Comparison of ENCODE assay signal across 16 cellular contexts in the genomic region with DNA sequence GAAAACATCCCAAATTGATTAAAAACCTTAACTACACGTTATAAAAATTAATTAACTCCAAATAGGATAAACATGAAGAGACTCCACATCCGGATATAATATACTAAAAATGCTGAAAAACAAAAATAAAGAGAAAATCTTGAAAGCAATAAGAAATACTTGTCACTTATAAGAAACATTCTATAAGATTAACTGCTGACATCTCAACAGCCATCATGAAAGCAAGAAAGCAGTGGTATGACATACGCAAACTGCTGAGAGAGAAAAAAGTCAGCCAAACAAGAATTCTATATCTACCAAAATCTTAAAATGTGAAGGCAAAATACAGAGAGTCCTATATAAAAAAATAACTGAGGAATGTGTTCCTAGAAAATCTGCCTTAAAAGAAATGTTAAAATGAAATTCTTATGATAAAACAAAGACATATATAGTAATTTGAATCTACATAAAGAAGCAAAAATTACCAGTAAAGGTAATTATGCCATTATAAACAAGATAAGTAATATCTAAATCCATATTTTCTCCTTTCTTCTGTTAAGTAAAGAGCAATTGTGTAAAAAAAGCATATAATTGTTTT.
DNase-seq lines count a peak whose midpoint lies in the region; ATAC-seq, FAIRE-seq and TF ChIP-seq lines count a peak whose summit lies in the region.
"Had no signal": no experiment of that assay in that cellular context is flagged by ENCODE, and none has a peak within 500 bp of the region (broad histone marks: within the 10 kb centered on the region; RNA-seq: fewer than 3 reads in every experiment).

No MANE protein-coding gene starts in this region.

- CTCF ChIA-PET in HepG2 (lab: Yijun Ruan, JAX; ENCODE audit: low intra/inter-chr PET ratio, low total read pairs), result no interaction called here
- CTCF ChIA-PET in OCI-LY7 (lab: Charles Lee; ENCODE audit: unreplicated experiment), result no interaction called here

- no peak for FAIRE-seq in HepG2 (lab: Jason Lieb, UNC)
- FAIRE-seq: GM12891 had no signal

- H3K4me2 ChIP-seq in HepG2 (ENCODE audit: low read depth, low read length) (no peak overlapping the region), OCI-LY7 (ENCODE audit: low read length) (no peak overlapping the region)

- H3K9ac ChIP-seq in HepG2 (ENCODE audit: insufficient read depth, low read depth, low read length), result no peak overlapping the region

- in situ Hi-C loops in HepG2 (cut with HindIII; ENCODE audit: extremely low pct_ligation_motif_present, low pct_unique_long_range_greater_than_20kb), result no loop called here

- no peak overlapping the region for H3K4me3 ChIP-seq in HepG2 (replicated peaks in 1 of 3; ENCODE audit: insufficient read depth in 1 of 3, low read depth in 2 of 3, low read length in 3 of 3)
- no peak overlapping the region for H3K4me3 ChIP-seq in right lobe of liver
- no peak overlapping the region for H3K4me3 ChIP-seq in OCI-LY7 (ENCODE audit: low read depth, low read length, poor library complexity, severe bottlenecking)
- H3K4me3 ChIP-seq in epithelial cell of esophagus (ENCODE audit: low read length), result no peak overlapping the region
- H3K4me3 ChIP-seq: colonic mucosa, psoas muscle, vagina had no signal

- WGBS in HepG2 (ENCODE audit: low lambda C conversion rate), result 26% methylated on average over 3 of the region's 3 CpGs
- WGBS in right lobe of liver (ENCODE audit: insufficient coverage, low coverage, low lambda C conversion rate, missing lambda C conversion rate), result 31% methylated on average over 3 of the region's 3 CpGs

- no peak for TF ChIP-seq RAD21 in HepG2 (CRISPR knock-in tag; IDR thresholded peaks at IDR 0.05)

- H3K9me3 ChIP-seq in HepG2 (ENCODE audit: low read length) (peaks cover 45% of the 10 kb centered on the region), right lobe of liver (no peaks in the 10 kb centered on the region), OCI-LY7 (ENCODE audit: low read length) (0 out of 2 replicates have a peak, but pooled peaks cover 9% of the 10 kb centered on the region)
- H3K9me3 ChIP-seq: colonic mucosa had no signal

- BruUV-seq in HepG2 (replicated peaks; lab: Mats Ljungman, UMichigan), result no TSS peak
- no TSS peak for BruUV-seq in OCI-LY7 (replicated peaks; lab: Mats Ljungman, UMichigan)

- H3K27ac ChIP-seq in HepG2 (ENCODE audit: extremely low read length, insufficient read depth, low read length) (no peak overlapping the region), right lobe of liver (no peak overlapping the region), OCI-LY7 (ENCODE audit: low read depth, low read length, poor library complexity, severe bottlenecking) (no peak overlapping the region)
- H3K27ac ChIP-seq: colonic mucosa, psoas muscle, vagina had no signal

- no peaks in the 10 kb centered on the region for H4K20me1 ChIP-seq in HepG2 (ENCODE audit: insufficient read depth, low read length)
- H4K20me1 ChIP-seq in OCI-LY7 (ENCODE audit: insufficient read depth, low read length), result no peaks in the 10 kb centered on the region

- ATAC-seq in HepG2, result no peak
- no peak for ATAC-seq in right lobe of liver
- no peak for ATAC-seq in HG02938 (IDR thresholded peaks at IDR 0.05; ENCODE audit: unreplicated experiment)
- ATAC-seq: psoas muscle; stimulated activated effector memory CD8-positive, alpha-beta T cell treated with anti-CD3 and anti-CD28 coated beads, Interleukin-12 subunit alpha, Interleukin-12 subunit beta, amount 100 ng/mL, for 72 hours had no signal

- POLR2A ChIA-PET in HepG2 (lab: Yijun Ruan, JAX), result no interaction called here
- POLR2A ChIA-PET in OCI-LY7 (lab: Charles Lee), result no interaction called here

- intact Hi-C loops in HepG2 (cut with micrococcal nuclease; ENCODE audit: unreplicated experiment), result no loop called here
- intact Hi-C loops in right lobe of liver (cut with DNase I), result no loop called here
- intact Hi-C loops in OCI-LY7 (cut with micrococcal nuclease; ENCODE audit: unreplicated experiment), result no loop called here

- H2AFZ ChIP-seq in HepG2 (ENCODE audit: low read length), result no peak overlapping the region
- no peak overlapping the region for H2AFZ ChIP-seq in OCI-LY7 (ENCODE audit: low read length)

- no peak for TF ChIP-seq EP300 in HepG2 (IDR thresholded peaks at IDR 0.05; ENCODE audit: low read depth in 2 of 2, low read length in 2 of 2)
- no peak for TF ChIP-seq EP300 in HepG2 (CRISPR knock-in tag; IDR thresholded peaks at IDR 0.05; ENCODE audit: borderline replicate concordance)

- TF ChIP-seq CTCF in HepG2 (CRISPR knock-in tag; IDR thresholded peaks at IDR 0.05), result no peak
- TF ChIP-seq CTCF in right lobe of liver (IDR thresholded peaks at IDR 0.05), result no peak
- TF ChIP-seq CTCF in OCI-LY7 (conservative IDR thresholded peaks at IDR 0.05; ENCODE audit: low read length), result no peak
- no peak for TF ChIP-seq CTCF in epithelial cell of esophagus (IDR thresholded peaks at IDR 0.05; ENCODE audit: insufficient read depth, low read depth, low read length, missing control alignments)

- no peaks in the 10 kb centered on the region for H3K36me3 ChIP-seq in HepG2 (replicated peaks in 1 of 2; ENCODE audit: control insufficient read depth in 1 of 2, insufficient read depth in 2 of 2, low read length in 2 of 2)
- H3K36me3 ChIP-seq in right lobe of liver, result no peaks in the 10 kb centered on the region
- H3K36me3 ChIP-seq in OCI-LY7 (ENCODE audit: insufficient read depth, low read length), result no peaks in the 10 kb centered on the region
- H3K36me3 ChIP-seq: colonic mucosa, vagina had no signal

- no peak for TF ChIP-seq POLR2A in HepG2 (IDR thresholded peaks at IDR 0.05; ENCODE audit: insufficient read depth in 1 of 2, low read depth in 2 of 2, low read length in 2 of 2)
- no peak for TF ChIP-seq POLR2A in right lobe of liver (IDR thresholded peaks at IDR 0.05)

- H3K9me2 ChIP-seq in OCI-LY7 (ENCODE audit: insufficient read depth, low read length), result no peaks in the 10 kb centered on the region

- DNase-seq in HepG2 (ENCODE audit: low spot score) (no peak), right lobe of liver (no peak), OCI-LY7 (ENCODE audit: low spot score) (peak; percentile 8), epithelial cell of esophagus (ENCODE audit: low read depth) (peak; percentile 5), NCI-H446 treated with DMSO at 0.1 percent for 48 hours (lab: John Stamatoyannopoulos, UW) (no peak), NCI-H2171 treated with DMSO at 0.1 percent for 48 hours (lab: John Stamatoyannopoulos, UW) (no peak)
- no peak for DNase-seq in activated T-cell treated with anti-CD3 and anti-CD28 coated beads, Interleukin-2, amount 50 U/mL, for 1 hour
- DNase-seq: colonic mucosa; DMS79; NCI-H2107; psoas muscle; stimulated activated CD4-positive, alpha-beta T cell treated with anti-CD3 and anti-CD28 coated beads, Interleukin-2, amount 100 ng/mL, for 24 hours had no signal

- H3K79me2 ChIP-seq in HepG2 (ENCODE audit: insufficient read depth, low read length) (no peaks in the 10 kb centered on the region), OCI-LY7 (ENCODE audit: insufficient read depth, low read depth, low read length) (no peaks in the 10 kb centered on the region)

- H3K27me3 ChIP-seq in HepG2 (ENCODE audit: control insufficient read depth in 1 of 2, insufficient read depth in 2 of 2, low read length in 2 of 2) (no peaks in the 10 kb centered on the region; a peak in 1 of 5 replicates), right lobe of liver (no peaks in the 10 kb centered on the region)
- H3K27me3 ChIP-seq: colonic mucosa, vagina had no signal

- H3K4me1 ChIP-seq in HepG2 (ENCODE audit: insufficient read depth, low read length) (no peaks in the 10 kb centered on the region), right lobe of liver (no peaks in the 10 kb centered on the region), OCI-LY7 (ENCODE audit: insufficient read depth, low read length, poor library complexity, severe bottlenecking) (no peaks in the 10 kb centered on the region)
- H3K4me1 ChIP-seq: colonic mucosa, psoas muscle, vagina had no signal

TF ChIP-seq in HepG2, 621 proteins besides CTCF, POLR2A, EP300 and RAD21 (continues in another document):
- TF ChIP-seq, protein P1, sequence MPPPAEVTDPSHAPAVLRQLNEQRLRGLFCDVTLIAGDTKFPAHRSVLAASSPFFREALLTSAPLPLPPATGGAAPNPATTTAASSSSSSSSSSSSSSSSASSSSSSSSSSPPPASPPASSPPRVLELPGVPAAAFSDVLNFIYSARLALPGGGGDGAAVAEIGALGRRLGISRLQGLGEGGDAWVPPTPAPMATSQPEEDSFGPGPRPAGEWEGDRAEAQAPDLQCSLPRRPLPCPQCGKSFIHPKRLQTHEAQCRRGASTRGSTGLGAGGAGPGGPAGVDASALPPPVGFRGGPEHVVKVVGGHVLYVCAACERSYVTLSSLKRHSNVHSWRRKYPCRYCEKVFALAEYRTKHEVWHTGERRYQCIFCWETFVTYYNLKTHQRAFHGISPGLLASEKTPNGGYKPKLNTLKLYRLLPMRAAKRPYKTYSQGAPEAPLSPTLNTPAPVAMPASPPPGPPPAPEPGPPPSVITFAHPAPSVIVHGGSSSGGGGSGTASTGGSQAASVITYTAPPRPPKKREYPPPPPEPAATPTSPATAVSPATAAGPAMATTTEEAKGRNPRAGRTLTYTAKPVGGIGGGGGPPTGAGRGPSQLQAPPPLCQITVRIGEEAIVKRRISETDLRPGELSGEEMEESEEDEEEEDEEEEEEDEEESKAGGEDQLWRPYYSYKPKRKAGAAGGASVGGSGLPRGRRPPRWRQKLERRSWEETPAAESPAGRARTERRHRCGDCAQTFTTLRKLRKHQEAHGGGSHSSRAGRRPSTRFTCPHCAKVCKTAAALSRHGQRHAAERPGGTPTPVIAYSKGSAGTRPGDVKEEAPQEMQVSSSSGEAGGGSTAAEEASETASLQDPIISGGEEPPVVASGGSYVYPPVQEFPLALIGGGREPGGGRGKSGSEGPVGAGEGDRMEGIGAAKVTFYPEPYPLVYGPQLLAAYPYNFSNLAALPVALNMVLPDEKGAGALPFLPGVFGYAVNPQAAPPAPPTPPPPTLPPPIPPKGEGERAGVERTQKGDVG (CRISPR knock-in tag; IDR thresholded peaks at IDR 0.05; ENCODE audit: borderline replicate concordance), result no peak
- TF ChIP-seq, protein P2, sequence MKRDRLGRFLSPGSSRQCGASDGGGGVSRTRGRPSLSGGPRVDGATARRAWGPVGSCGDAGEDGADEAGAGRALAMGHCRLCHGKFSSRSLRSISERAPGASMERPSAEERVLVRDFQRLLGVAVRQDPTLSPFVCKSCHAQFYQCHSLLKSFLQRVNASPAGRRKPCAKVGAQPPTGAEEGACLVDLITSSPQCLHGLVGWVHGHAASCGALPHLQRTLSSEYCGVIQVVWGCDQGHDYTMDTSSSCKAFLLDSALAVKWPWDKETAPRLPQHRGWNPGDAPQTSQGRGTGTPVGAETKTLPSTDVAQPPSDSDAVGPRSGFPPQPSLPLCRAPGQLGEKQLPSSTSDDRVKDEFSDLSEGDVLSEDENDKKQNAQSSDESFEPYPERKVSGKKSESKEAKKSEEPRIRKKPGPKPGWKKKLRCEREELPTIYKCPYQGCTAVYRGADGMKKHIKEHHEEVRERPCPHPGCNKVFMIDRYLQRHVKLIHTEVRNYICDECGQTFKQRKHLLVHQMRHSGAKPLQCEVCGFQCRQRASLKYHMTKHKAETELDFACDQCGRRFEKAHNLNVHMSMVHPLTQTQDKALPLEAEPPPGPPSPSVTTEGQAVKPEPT (CRISPR knock-in tag; IDR thresholded peaks at IDR 0.05; ENCODE audit: low read depth), result no peak

Comparison
In these comparisons a context has a peak if more than half of its experiments do, and no peak if none do; other contexts are left out.
1. DNase-seq: peak in OCI-LY7 (single experiment) and epithelial cell of esophagus (single experiment); none in HepG2 (single experiment), right lobe of liver (0 of 3), activated T-cell treated with anti-CD3 and anti-CD28 coated beads, Interleukin-2, amount 50 U/mL, for 1 hour (single experiment), NCI-H446 treated with DMSO at 0.1 percent for 48 hours (single experiment) and NCI-H2171 treated with DMSO at 0.1 percent for 48 hours (single experiment).